Comparison of ENCODE assay signal across 1 cellular context in the genomic region with DNA sequence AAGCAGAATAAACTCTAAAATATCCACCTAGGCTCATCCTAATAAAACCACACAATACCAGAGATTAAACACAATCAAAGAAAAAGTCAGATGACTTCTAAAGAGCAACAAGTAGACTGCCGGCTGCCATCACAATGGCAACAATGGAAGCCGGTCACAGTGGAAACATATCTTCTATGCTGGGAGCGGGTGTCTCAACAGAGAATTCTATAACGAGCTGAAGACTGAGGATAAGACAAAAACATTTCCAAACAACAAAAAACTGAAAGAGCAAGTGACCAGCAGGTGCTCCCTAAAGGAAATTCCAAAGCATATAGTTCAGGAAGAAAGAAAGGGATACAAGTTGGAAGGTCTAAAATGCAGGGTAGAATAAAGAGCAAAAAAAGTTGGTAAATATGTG.
TF ChIP-seq lines count a peak whose summit lies in the region.

No MANE protein-coding gene starts in this region.

TF ChIP-seq in endothelial cell of umbilical vein, 7 proteins besides CTCF, POLR2A, EP300 and RAD21:
- TF ChIP-seq, protein P1, sequence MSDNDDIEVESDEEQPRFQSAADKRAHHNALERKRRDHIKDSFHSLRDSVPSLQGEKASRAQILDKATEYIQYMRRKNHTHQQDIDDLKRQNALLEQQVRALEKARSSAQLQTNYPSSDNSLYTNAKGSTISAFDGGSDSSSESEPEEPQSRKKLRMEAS (IDR thresholded peaks at IDR 0.05; ENCODE audit: insufficient read depth, insufficient read length): no peak
- TF ChIP-seq MYC (IDR thresholded peaks at IDR 0.05; ENCODE audit: low read depth, low read length): no peak
- no peak for TF ChIP-seq GATA2 (IDR thresholded peaks at IDR 0.05; ENCODE audit: insufficient read depth, insufficient read length, low read depth, low read length)
- no peak for TF ChIP-seq POLR2AphosphoS5 (IDR thresholded peaks at IDR 0.05; ENCODE audit: insufficient read depth, low read depth, low read length)
- no peak for TF ChIP-seq FOS (IDR thresholded peaks at IDR 0.05; ENCODE audit: borderline replicate concordance, insufficient read depth, low read length)
TF ChIP-seq in endothelial cell of umbilical vein: peak in this region for 0.
